2 cellular contexts compared by ENCODE assay signal in the genomic region with DNA sequence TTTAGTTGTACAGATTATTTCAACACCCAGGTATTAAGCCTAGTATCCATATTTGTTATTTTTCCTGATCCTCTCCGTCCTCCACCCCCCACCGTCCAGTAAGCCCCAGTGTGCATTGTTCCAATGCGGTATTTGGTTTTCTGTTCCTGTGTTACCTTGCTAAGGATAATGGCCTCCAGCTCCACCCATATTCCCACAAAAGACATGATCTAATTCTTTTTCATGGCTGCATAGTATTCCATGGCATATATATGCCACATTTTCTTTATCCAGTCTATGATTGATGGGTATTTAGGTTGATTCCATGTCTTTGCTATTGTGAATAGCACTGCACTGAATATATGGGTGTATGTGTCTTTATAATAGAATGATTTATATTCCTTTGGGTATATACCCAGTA.
TF ChIP-seq lines count a peak whose summit lies in the region.

No MANE protein-coding gene starts in this region.

TF ChIP-seq in HEK293, 187 proteins besides CTCF, POLR2A, EP300 and RAD21 (continued from another document):
- TF ChIP-seq, protein P1, sequence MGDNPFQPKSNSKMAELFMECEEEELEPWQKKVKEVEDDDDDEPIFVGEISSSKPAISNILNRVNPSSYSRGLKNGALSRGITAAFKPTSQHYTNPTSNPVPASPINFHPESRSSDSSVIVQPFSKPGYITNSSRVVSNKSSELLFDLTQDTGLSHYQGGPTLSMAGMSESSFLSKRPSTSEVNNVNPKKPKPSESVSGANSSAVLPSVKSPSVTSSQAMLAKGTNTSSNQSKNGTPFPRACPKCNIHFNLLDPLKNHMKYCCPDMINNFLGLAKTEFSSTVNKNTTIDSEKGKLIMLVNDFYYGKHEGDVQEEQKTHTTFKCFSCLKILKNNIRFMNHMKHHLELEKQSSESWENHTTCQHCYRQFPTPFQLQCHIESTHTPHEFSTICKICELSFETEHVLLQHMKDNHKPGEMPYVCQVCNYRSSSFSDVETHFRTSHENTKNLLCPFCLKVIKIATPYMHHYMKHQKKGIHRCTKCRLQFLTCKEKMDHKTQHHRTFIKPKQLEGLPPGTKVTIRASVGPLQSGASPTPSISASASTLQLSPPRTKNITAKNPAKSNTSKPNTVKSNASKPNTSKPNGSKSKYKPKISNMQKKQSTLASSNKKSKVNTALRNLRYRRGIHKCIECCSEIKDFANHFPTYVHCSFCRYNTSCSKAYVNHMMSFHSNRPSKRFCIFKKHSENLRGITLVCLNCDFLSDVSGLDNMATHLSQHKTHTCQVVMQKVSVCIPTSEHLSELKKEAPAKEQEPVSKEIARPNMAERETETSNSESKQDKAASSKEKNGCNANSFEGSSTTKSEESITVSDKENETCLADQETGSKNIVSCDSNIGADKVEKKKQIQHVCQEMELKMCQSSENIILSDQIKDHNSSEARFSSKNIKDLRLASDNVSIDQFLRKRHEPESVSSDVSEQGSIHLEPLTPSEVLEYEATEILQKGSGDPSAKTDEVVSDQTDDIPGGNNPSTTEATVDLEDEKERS (tag by site-specific recombination; IDR thresholded peaks at IDR 0.05) = 0 out of 2 replicates have a peak, but pooled peaks have one; percentile 50
- no peak for TF ChIP-seq KLF16 (tag by site-specific recombination; IDR thresholded peaks at IDR 0.05)
- TF ChIP-seq ZNF561 (tag by site-specific recombination; IDR thresholded peaks at IDR 0.05; ENCODE audit: borderline replicate concordance) = no peak
- TF ChIP-seq IKZF3 (tag by site-specific recombination; IDR thresholded peaks at IDR 0.05) = no peak
- TF ChIP-seq ZNF146 (tag by site-specific recombination; IDR thresholded peaks at IDR 0.05) = peak; percentile 93
- TF ChIP-seq, protein P2, sequence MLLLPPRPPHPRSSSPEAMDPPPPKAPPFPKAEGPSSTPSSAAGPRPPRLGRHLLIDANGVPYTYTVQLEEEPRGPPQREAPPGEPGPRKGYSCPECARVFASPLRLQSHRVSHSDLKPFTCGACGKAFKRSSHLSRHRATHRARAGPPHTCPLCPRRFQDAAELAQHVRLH (tag by site-specific recombination; IDR thresholded peaks at IDR 0.05) = peak; percentile 53; the same call in 1 of the 2 replicates

TF ChIP-seq in H1, 55 proteins besides CTCF, POLR2A, EP300 and RAD21 (continued from another document):
- no peak for TF ChIP-seq CHD7 (IDR thresholded peaks at IDR 0.05; ENCODE audit: insufficient replicate concordance, low read length)
- TF ChIP-seq RNF2 (IDR thresholded peaks at IDR 0.05; ENCODE audit: borderline replicate concordance, low read depth, low read length, missing control alignments, poor library complexity, severe bottlenecking) = no peak
- no peak for TF ChIP-seq CREB1 (IDR thresholded peaks at IDR 0.05)
- TF ChIP-seq EZH2 (IDR thresholded peaks at IDR 0.05; ENCODE audit: low read depth, low read length, severe bottlenecking) = no peak
- peak; percentile 81; the same call in 1 of the 2 replicates for TF ChIP-seq KDM1A (IDR thresholded peaks at IDR 0.05; ENCODE audit: borderline replicate concordance, low read length)
- no peak for TF ChIP-seq POU5F1 (IDR thresholded peaks at IDR 0.05; ENCODE audit: low read depth, low read length)
